In genomic region chr10:132331956-132332749, GRCh38 we compare ENCODE assay signal across 1 cellular context.
TF ChIP-seq lines count a peak whose summit lies in the region.

TSS of gene LRRC27 (plus strand) at chr10:132332193. CDS start at chr10:132333525, 1,332 bp downstream.

TF ChIP-seq in H1, 55 proteins besides CTCF, POLR2A, EP300 and RAD21:
- TF ChIP-seq SIRT6 (IDR thresholded peaks at IDR 0.05; ENCODE audit: low read length) (no peak), SIN3A (conservative IDR thresholded peaks at IDR 0.05 in 1 of 2, IDR thresholded peaks at IDR 0.05 in 1 of 2; ENCODE audit: low read depth in 1 of 2, low read length in 2 of 2) (peak in 1 of 2 experiments; percentile 88; a peak in 2 of 4 replicates), SP4 (IDR thresholded peaks at IDR 0.05; ENCODE audit: low read length) (peak; percentile 88; the same call in 1 of the 2 replicates), CREB1 (IDR thresholded peaks at IDR 0.05) (0 out of 2 replicates have a peak, but pooled peaks have one; percentile 20), EZH2 (IDR thresholded peaks at IDR 0.05; ENCODE audit: low read depth, low read length, severe bottlenecking) (peak; percentile 25), TAF1 (IDR thresholded peaks at IDR 0.05; ENCODE audit: low read depth, low read length) (0 out of 2 replicates have a peak, but pooled peaks have one; percentile 20), USF2 (IDR thresholded peaks at IDR 0.05; ENCODE audit: low read length) (no peak), TBP (IDR thresholded peaks at IDR 0.05; ENCODE audit: low read depth, low read length) (peak; percentile 19; the same call in 1 of the 2 replicates), SP1 (IDR thresholded peaks at IDR 0.05; ENCODE audit: low read depth, low read length) (no peak), BRCA1 (IDR thresholded peaks at IDR 0.05; ENCODE audit: low read depth, low read length) (no peak), HDAC2 (IDR thresholded peaks at IDR 0.05; ENCODE audit: borderline replicate concordance in 1 of 2, low read depth in 2 of 2, low read length in 2 of 2) (peak in 1 of 2 experiments; percentile 84; a peak in 1 of 4 replicates), PHF8 (conservative IDR thresholded peaks at IDR 0.05; ENCODE audit: low read depth, low read length) (peak; percentile 53), FOSL1 (IDR thresholded peaks at IDR 0.05; ENCODE audit: insufficient read depth, low read depth, low read length) (no peak), NRF1 (IDR thresholded peaks at IDR 0.05; ENCODE audit: low read depth, low read length) (peak; percentile 90), EGR1 (IDR thresholded peaks at IDR 0.05; ENCODE audit: borderline replicate concordance, low read depth, low read length) (peak; percentile 97), ASH2L (IDR thresholded peaks at IDR 0.05; ENCODE audit: low read length) (peak; percentile 41), BACH1 (IDR thresholded peaks at IDR 0.05; ENCODE audit: low read length) (peak; percentile 83), YY1 (IDR thresholded peaks at IDR 0.05; ENCODE audit: low read depth, low read length) (peak; percentile 88), TEAD4 (IDR thresholded peaks at IDR 0.05; ENCODE audit: low read depth, low read length) (peak; percentile 69), CEBPB (IDR thresholded peaks at IDR 0.05; ENCODE audit: low read depth, low read length) (no peak)
- TF ChIP-seq, protein P1, sequence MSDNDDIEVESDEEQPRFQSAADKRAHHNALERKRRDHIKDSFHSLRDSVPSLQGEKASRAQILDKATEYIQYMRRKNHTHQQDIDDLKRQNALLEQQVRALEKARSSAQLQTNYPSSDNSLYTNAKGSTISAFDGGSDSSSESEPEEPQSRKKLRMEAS (IDR thresholded peaks at IDR 0.05) = peak; percentile 97
- TF ChIP-seq, protein P2, sequence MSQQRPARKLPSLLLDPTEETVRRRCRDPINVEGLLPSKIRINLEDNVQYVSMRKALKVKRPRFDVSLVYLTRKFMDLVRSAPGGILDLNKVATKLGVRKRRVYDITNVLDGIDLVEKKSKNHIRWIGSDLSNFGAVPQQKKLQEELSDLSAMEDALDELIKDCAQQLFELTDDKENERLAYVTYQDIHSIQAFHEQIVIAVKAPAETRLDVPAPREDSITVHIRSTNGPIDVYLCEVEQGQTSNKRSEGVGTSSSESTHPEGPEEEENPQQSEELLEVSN (IDR thresholded peaks at IDR 0.05) = peak; percentile 94
